ENCODE assay signal across 8 cellular contexts in genomic region chr2:96010320-96011128, GRCh38. TPM values are rescaled to one million over a fixed set of nuclear protein-coding genes. Genes with fewer than 3 reads are reported as not detected.
DNase-seq lines count a peak whose midpoint lies in the region; ATAC-seq and TF ChIP-seq lines count a peak whose summit lies in the region.
"Not testable (repeated sequence)": the region's sequence is repeated elsewhere in the genome, so short reads cannot be mapped to it uniquely, and the experiment has no call there.

No MANE protein-coding gene starts in this region.

- peak overlapping the region; percentile 55 for H3K9ac ChIP-seq in mesenchymal stem cell (ENCODE audit: low read length)

- H3K27ac Mint-ChIP-seq in activated T-helper 2 cell treated with anti-CD3 and anti-CD28 coated beads, Interferon-gamma antibody, Interleukin-2, Interleukin-4, amounts not matched to agents 10 μg/mL and 5 μg/mL and 100 μg/mL, durations not matched to agents 14 hours and 24 hours and 36 hours, result peak overlapping the region; percentile 54

- H3K4me2 ChIP-seq in mesenchymal stem cell (ENCODE audit: low read length, poor library complexity, severe bottlenecking), result peak overlapping the region; percentile 52

- H2BK120ac ChIP-seq in mesenchymal stem cell (ENCODE audit: low read depth, low read length), result not testable (repeated sequence)

- H2BK15ac ChIP-seq in mesenchymal stem cell (ENCODE audit: low read depth, poor library complexity, severe bottlenecking), result not testable (repeated sequence)

- H4K8ac ChIP-seq in mesenchymal stem cell (ENCODE audit: low read length), result not testable (repeated sequence)

- peak overlapping the region; percentile 77 to 89 (median 86) for H3K27ac ChIP-seq in esophagus muscularis mucosa (replicated peaks in 1 of 4)
- H3K27ac ChIP-seq in mesenchymal stem cell (ENCODE audit: low read length, poor library complexity, severe bottlenecking), result not testable (repeated sequence)

- H4K91ac ChIP-seq in mesenchymal stem cell (ENCODE audit: low read length), result not testable (repeated sequence)

- peak overlapping the region; percentile 81 for H3K4me3 Mint-ChIP-seq in activated T-helper 2 cell treated with anti-CD3 and anti-CD28 coated beads, Interferon-gamma antibody, Interleukin-2, Interleukin-4, amounts not matched to agents 10 μg/mL and 5 μg/mL and 100 μg/mL, durations not matched to agents 14 hours and 24 hours and 36 hours (ENCODE audit: low read depth)

- H2AK5ac ChIP-seq in mesenchymal stem cell (ENCODE audit: low read length, severe bottlenecking), result not testable (repeated sequence)

- not testable (repeated sequence) for H3K9me3 Mint-ChIP-seq in activated T-helper 2 cell treated with anti-CD3 and anti-CD28 coated beads, Interferon-gamma antibody, Interleukin-2, Interleukin-4, amounts not matched to agents 10 μg/mL and 5 μg/mL and 100 μg/mL, durations not matched to agents 14 hours and 24 hours and 36 hours

- not testable (repeated sequence) for H3K9me3 ChIP-seq in esophagus muscularis mucosa; mesenchymal stem cell (ENCODE audit: control insufficient read depth, low read length)

- peak overlapping the region; percentile 60 to 72 (median 62) for H3K4me3 ChIP-seq in esophagus muscularis mucosa
- peak overlapping the region; percentile 47 to 70 for H3K4me3 ChIP-seq in mesenchymal stem cell (ENCODE audit: insufficient read depth in 1 of 2, low read depth in 1 of 2, low read length in 2 of 2)

- intact Hi-C loops in activated T-helper 2 cell treated with anti-CD3 and anti-CD28 coated beads, Interferon-gamma antibody, Interleukin-2, Interleukin-4, amounts not matched to agents 10 μg/mL and 5 μg/mL and 100 μg/mL, durations not matched to agents 14 hours and 24 hours and 36 hours (cut with micrococcal nuclease); esophagus muscularis mucosa (cut with DNase I): not testable (repeated sequence)

- peak; percentile 98 for ATAC-seq in GM19043 (IDR thresholded peaks at IDR 0.05; ENCODE audit: low read depth, unreplicated experiment)
- peak; percentile 99 for ATAC-seq in HG03045 (IDR thresholded peaks at IDR 0.05; ENCODE audit: unreplicated experiment)

- H3K27me3 Mint-ChIP-seq in activated T-helper 2 cell treated with anti-CD3 and anti-CD28 coated beads, Interferon-gamma antibody, Interleukin-2, Interleukin-4, amounts not matched to agents 10 μg/mL and 5 μg/mL and 100 μg/mL, durations not matched to agents 14 hours and 24 hours and 36 hours (ENCODE audit: low read depth), result peaks cover 21% of the 10 kb centered on the region

- TF ChIP-seq POLR2A in esophagus muscularis mucosa (IDR thresholded peaks at IDR 0.05; ENCODE audit: low read depth), result not testable (repeated sequence)

- H3K79me1 ChIP-seq in mesenchymal stem cell (replicated peaks; ENCODE audit: low read length, poor library complexity, severe bottlenecking), result not testable (repeated sequence)

- H3K18ac ChIP-seq in mesenchymal stem cell (ENCODE audit: low read depth in 1 of 2, low read length in 2 of 2), result peak overlapping the region in 1 of 2 experiments; percentile 48

- not testable (repeated sequence) for TF ChIP-seq CTCF in esophagus muscularis mucosa (IDR thresholded peaks at IDR 0.05)

- not testable (repeated sequence) for H3K23ac ChIP-seq in mesenchymal stem cell (ENCODE audit: low read length in 2 of 2)

- peak overlapping the region; percentile 39 for H2AFZ ChIP-seq in mesenchymal stem cell (ENCODE audit: low read depth, low read length)

- peak; percentile 77 for DNase-seq in AG08396 (ENCODE audit: low spot score)
- DNase-seq in RKO (ENCODE audit: low spot score), result peak; percentile 89
- peak; percentile 93 for DNase-seq in activated T-helper 2 cell treated with anti-CD3 and anti-CD28 coated beads, Interferon-gamma antibody, Interleukin-2, Interleukin-4, amounts not matched to agents 10 μg/mL and 5 μg/mL and 100 μg/mL, durations not matched to agents 14 hours and 24 hours and 36 hours (ENCODE audit: low spot score)
- peak; percentile 98 for DNase-seq in esophagus muscularis mucosa (ENCODE audit: extremely low spot score)
- DNase-seq in mesenchymal stem cell, result peak; percentile 87
- peak; percentile 96 for DNase-seq in stimulated activated CD4-positive, alpha-beta T cell treated with anti-CD3 and anti-CD28 coated beads, Interleukin-2, amount 100 ng/mL, for 48 hours

- not testable (repeated sequence) for H2BK12ac ChIP-seq in mesenchymal stem cell (ENCODE audit: low read length in 2 of 2)

- WGBS in esophagus muscularis mucosa, result no CpG with 5 or more reads among the region's 65 CpGs
- WGBS in mesenchymal stem cell, result no CpG with 5 or more reads among the region's 65 CpGs

- not testable (repeated sequence) for H2BK5ac ChIP-seq in mesenchymal stem cell (ENCODE audit: low read depth, low read length, poor library complexity, severe bottlenecking)

- H3K4ac ChIP-seq in mesenchymal stem cell (ENCODE audit: low read depth in 1 of 2, low read length in 2 of 2), result not testable (repeated sequence)

- H3K4me1 ChIP-seq in esophagus muscularis mucosa, result peaks cover 11 to 29% (median 23%) of the 10 kb centered on the region in 4 donors
- H3K4me1 ChIP-seq in mesenchymal stem cell (ENCODE audit: control insufficient read depth, insufficient read depth, low read depth, low read length), result not testable (repeated sequence)

- not testable (repeated sequence) for H3K4me1 Mint-ChIP-seq in activated T-helper 2 cell treated with anti-CD3 and anti-CD28 coated beads, Interferon-gamma antibody, Interleukin-2, Interleukin-4, amounts not matched to agents 10 μg/mL and 5 μg/mL and 100 μg/mL, durations not matched to agents 14 hours and 24 hours and 36 hours (ENCODE audit: low read depth)

- H3K36me3 Mint-ChIP-seq in activated T-helper 2 cell treated with anti-CD3 and anti-CD28 coated beads, Interferon-gamma antibody, Interleukin-2, Interleukin-4, amounts not matched to agents 10 μg/mL and 5 μg/mL and 100 μg/mL, durations not matched to agents 14 hours and 24 hours and 36 hours (ENCODE audit: low read depth), result not testable (repeated sequence)

- not testable (repeated sequence) for H3K14ac ChIP-seq in mesenchymal stem cell (ENCODE audit: low read length in 2 of 2)

- not testable (repeated sequence) for TF ChIP-seq EP300 in esophagus muscularis mucosa (IDR thresholded peaks at IDR 0.05)

- H3K27me3 ChIP-seq in esophagus muscularis mucosa, result not testable (repeated sequence)
- H3K27me3 ChIP-seq in mesenchymal stem cell (ENCODE audit: control insufficient read depth in 1 of 2, insufficient read depth in 1 of 2, low read length in 2 of 2), result peaks cover 14 to 26% of the 10 kb centered on the region in 2 experiments

- not testable (repeated sequence) for H3K36me3 ChIP-seq in esophagus muscularis mucosa; mesenchymal stem cell (ENCODE audit: control insufficient read depth in 1 of 2, insufficient read depth in 2 of 2, low read depth in 1 of 2, low read length in 2 of 2)

RNA-seq across cellular contexts. Expression of gene ANKRD36C, which starts 18.9 kb away (rescaled TPM):
- 69.4 and 75.5 TPM in 2 replicates for total RNA-seq in activated T-helper 2 cell treated with anti-CD3 and anti-CD28 coated beads, Interferon-gamma antibody, Interleukin-2, Interleukin-4, amounts not matched to agents 10 μg/mL and 5 μg/mL and 100 μg/mL, durations not matched to agents 14 hours and 24 hours and 36 hours
- total RNA-seq in esophagus muscularis mucosa, result 10 to 100 TPM in 3 of 4 donors, 1 to 10 TPM in 1; 6.0 to 20.3 (median 12.5) TPM
- polyA plus RNA-seq in mesenchymal stem cell (2013, experiment 1 of 2), result 3.0 TPM
- polyA plus RNA-seq in mesenchymal stem cell (2013, experiment 2 of 2), result 2.8 TPM

RNA-seq across cellular contexts. Expression of gene GPAT2, which starts 24.2 kb away (rescaled TPM):
- total RNA-seq in activated T-helper 2 cell treated with anti-CD3 and anti-CD28 coated beads, Interferon-gamma antibody, Interleukin-2, Interleukin-4, amounts not matched to agents 10 μg/mL and 5 μg/mL and 100 μg/mL, durations not matched to agents 14 hours and 24 hours and 36 hours, result 18.0 and 19.1 TPM in 2 replicates
- total RNA-seq in esophagus muscularis mucosa, result 1 to 10 TPM; 4.2 to 10.0 (median 8.3) TPM
- polyA plus RNA-seq in mesenchymal stem cell (2013, experiment 1 of 2), result not detected
- polyA plus RNA-seq in mesenchymal stem cell (2013, experiment 2 of 2), result not detected
